Comparison of ENCODE assay signal across 1 cellular context in genomic region chr7:123538189-123538714, GRCh38.
TF ChIP-seq lines count a peak whose summit lies in the region.

No MANE protein-coding gene starts in this region.

TF ChIP-seq in K562, 482 proteins besides CTCF, POLR2A, EP300 and RAD21 (continued from another document and continues in another):
- TF ChIP-seq CHD7 (IDR thresholded peaks at IDR 0.05; ENCODE audit: low read depth, low read length) (no peak), FOXM1 (IDR thresholded peaks at IDR 0.05; ENCODE audit: low read depth) (no peak; the same call in 1 of the 2 replicates), FOXM1 (CRISPR knock-in tag; IDR thresholded peaks at IDR 0.05; ENCODE audit: low read depth) (no peak), HMGXB4 (CRISPR knock-in tag; IDR thresholded peaks at IDR 0.05) (no peak), ARID2 (IDR thresholded peaks at IDR 0.05) (no peak), ZBTB8A (IDR thresholded peaks at IDR 0.05; ENCODE audit: partially characterized antibody) (no peak), XRCC5 (IDR thresholded peaks at IDR 0.05; ENCODE audit: low read depth, low read length) (no peak), MYBL2 (IDR thresholded peaks at IDR 0.05; ENCODE audit: low read depth) (no peak), MYBL2 (CRISPR knock-in tag; IDR thresholded peaks at IDR 0.05; ENCODE audit: borderline replicate concordance) (no peak), ILK (tag; IDR thresholded peaks at IDR 0.05; ENCODE audit: borderline replicate concordance, low read depth) (no peak), BACH1 (tag; IDR thresholded peaks at IDR 0.05) (peak; percentile 92), ZNF316 (IDR thresholded peaks at IDR 0.05) (peak; percentile 96), DNMT1 (IDR thresholded peaks at IDR 0.05) (no peak), NR2C2 (CRISPR knock-in tag; IDR thresholded peaks at IDR 0.05) (no peak), NR2C2 (tag; IDR thresholded peaks at IDR 0.05) (peak; percentile 46; the same call in 1 of the 2 replicates), GABPA (tag; conservative IDR thresholded peaks at IDR 0.05; ENCODE audit: low read depth) (no peak), GTF3C2 (IDR thresholded peaks at IDR 0.05; ENCODE audit: borderline replicate concordance, extremely low read depth, insufficient read length) (no peak), TARDBP (IDR thresholded peaks at IDR 0.05) (no peak), TBP (optimal IDR thresholded peaks at IDR 0.05; ENCODE audit: low read depth, low read length) (no peak), XRCC3 (IDR thresholded peaks at IDR 0.05) (no peak), ZNF133 (CRISPR knock-in tag; IDR thresholded peaks at IDR 0.05) (no peak), ZNF445 (CRISPR knock-in tag; IDR thresholded peaks at IDR 0.05; ENCODE audit: low read depth) (peak; percentile 87; the same call in 1 of the 2 replicates), PHF21A (IDR thresholded peaks at IDR 0.05; ENCODE audit: borderline replicate concordance, low read depth) (peak; percentile 96; the same call in 1 of the 2 replicates), ZNF57 (CRISPR knock-in tag; IDR thresholded peaks at IDR 0.05) (no peak), RFX7 (CRISPR knock-in tag; IDR thresholded peaks at IDR 0.05) (no peak), MAFK (IDR thresholded peaks at IDR 0.05; ENCODE audit: low read length) (peak; percentile 84), ZBTB49 (CRISPR knock-in tag; IDR thresholded peaks at IDR 0.05; ENCODE audit: borderline replicate concordance) (no peak), EGR1 (conservative IDR thresholded peaks at IDR 0.05) (peak; percentile 82), GABPB2 (CRISPR knock-in tag; conservative IDR thresholded peaks at IDR 0.05) (no peak), THRA (IDR thresholded peaks at IDR 0.05) (no peak), HNRNPL (IDR thresholded peaks at IDR 0.05; ENCODE audit: low read depth, low read length) (no peak), NCOA4 (IDR thresholded peaks at IDR 0.05; ENCODE audit: partially characterized antibody) (no peak), SIN3A (IDR thresholded peaks at IDR 0.05; ENCODE audit: borderline replicate concordance in 2 of 2, control insufficient read depth in 1 of 2, low read depth in 2 of 2, low read length in 2 of 2) (no peak), STAG1 (CRISPR knock-in tag; IDR thresholded peaks at IDR 0.05; ENCODE audit: borderline replicate concordance) (no peak), FOXA1 (IDR thresholded peaks at IDR 0.05; ENCODE audit: borderline replicate concordance) (no peak), ASH1L (IDR thresholded peaks at IDR 0.05; ENCODE audit: borderline replicate concordance, low read depth, partially characterized antibody) (no peak)
- TF ChIP-seq, protein P1, sequence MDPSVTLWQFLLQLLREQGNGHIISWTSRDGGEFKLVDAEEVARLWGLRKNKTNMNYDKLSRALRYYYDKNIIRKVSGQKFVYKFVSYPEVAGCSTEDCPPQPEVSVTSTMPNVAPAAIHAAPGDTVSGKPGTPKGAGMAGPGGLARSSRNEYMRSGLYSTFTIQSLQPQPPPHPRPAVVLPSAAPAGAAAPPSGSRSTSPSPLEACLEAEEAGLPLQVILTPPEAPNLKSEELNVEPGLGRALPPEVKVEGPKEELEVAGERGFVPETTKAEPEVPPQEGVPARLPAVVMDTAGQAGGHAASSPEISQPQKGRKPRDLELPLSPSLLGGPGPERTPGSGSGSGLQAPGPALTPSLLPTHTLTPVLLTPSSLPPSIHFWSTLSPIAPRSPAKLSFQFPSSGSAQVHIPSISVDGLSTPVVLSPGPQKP (CRISPR knock-in tag; IDR thresholded peaks at IDR 0.05), result no peak
- TF ChIP-seq, protein P2, sequence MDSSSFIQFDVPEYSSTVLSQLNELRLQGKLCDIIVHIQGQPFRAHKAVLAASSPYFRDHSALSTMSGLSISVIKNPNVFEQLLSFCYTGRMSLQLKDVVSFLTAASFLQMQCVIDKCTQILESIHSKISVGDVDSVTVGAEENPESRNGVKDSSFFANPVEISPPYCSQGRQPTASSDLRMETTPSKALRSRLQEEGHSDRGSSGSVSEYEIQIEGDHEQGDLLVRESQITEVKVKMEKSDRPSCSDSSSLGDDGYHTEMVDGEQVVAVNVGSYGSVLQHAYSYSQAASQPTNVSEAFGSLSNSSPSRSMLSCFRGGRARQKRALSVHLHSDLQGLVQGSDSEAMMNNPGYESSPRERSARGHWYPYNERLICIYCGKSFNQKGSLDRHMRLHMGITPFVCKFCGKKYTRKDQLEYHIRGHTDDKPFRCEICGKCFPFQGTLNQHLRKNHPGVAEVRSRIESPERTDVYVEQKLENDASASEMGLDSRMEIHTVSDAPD (CRISPR knock-in tag; IDR thresholded peaks at IDR 0.05), result no peak
- TF ChIP-seq, protein P3, sequence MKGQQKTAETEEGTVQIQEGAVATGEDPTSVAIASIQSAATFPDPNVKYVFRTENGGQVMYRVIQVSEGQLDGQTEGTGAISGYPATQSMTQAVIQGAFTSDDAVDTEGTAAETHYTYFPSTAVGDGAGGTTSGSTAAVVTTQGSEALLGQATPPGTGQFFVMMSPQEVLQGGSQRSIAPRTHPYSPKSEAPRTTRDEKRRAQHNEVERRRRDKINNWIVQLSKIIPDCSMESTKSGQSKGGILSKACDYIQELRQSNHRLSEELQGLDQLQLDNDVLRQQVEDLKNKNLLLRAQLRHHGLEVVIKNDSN (CRISPR knock-in tag; IDR thresholded peaks at IDR 0.05), result no peak
